ENCODE assay signal across 1 cellular context in the genomic region with DNA sequence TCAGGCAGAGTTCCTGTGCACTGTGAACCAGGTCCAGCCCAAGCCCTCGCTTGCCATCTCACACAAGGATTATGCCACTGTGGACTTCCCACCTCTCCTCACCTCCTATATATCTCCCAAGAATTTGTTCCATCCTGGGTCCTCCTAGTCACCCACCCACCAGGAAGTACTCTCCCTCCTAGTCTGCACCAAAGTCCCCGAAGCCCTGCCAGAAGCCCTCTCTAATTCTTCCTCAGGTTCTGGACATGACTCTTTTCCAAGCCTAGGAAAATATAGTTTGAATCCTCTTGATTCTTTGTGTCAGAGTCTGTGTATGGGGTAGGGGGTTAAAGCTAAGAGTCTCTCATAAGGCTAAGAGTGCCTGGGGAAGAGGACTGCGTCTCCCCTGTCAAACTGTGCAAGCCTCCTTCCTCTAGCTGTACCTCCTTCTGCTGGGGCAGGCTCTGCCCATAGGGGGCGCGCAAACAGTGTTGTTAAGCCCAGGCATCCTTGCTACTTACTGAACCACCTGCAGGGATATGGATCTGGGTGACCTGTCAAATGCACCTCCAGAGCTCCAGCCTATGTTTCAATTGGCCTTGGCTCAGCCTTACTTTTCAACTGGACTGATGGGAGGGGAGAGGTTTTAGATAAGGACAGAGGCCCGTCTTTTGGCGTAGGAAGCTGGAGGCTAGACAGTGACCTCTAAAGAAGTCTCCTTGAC.
A peak's percentile ranks its signal among the peaks of the same experiment; 100 is the strongest.
TF ChIP-seq lines count a peak whose summit lies in the region.

No MANE protein-coding gene starts in this region.

TF ChIP-seq in H1, 55 proteins besides CTCF, POLR2A, EP300 and RAD21:
- TF ChIP-seq TCF12 (IDR thresholded peaks at IDR 0.05; ENCODE audit: low read depth, low read length) (peak; percentile 34; the same call in 1 of the 2 replicates), KDM5A (IDR thresholded peaks at IDR 0.05; ENCODE audit: low read length) (no peak), SIN3A (conservative IDR thresholded peaks at IDR 0.05 in 1 of 2, IDR thresholded peaks at IDR 0.05 in 1 of 2; ENCODE audit: low read depth in 1 of 2, low read length in 2 of 2) (peak in 1 of 2 experiments; percentile 80; a peak in 1 of 4 replicates)
